Comparison of ENCODE assay signal across 20 cellular contexts in genomic region chr7:80591654-80592053, GRCh38. TPM values are rescaled to one million over a fixed set of nuclear protein-coding genes. Genes with fewer than 3 reads are reported as not detected.
DNase-seq lines count a peak whose midpoint lies in the region; ATAC-seq and TF ChIP-seq lines count a peak whose summit lies in the region.
"Had no signal": no experiment of that assay in that cellular context is flagged by ENCODE, and none has a peak within 500 bp of the region (broad histone marks: within the 10 kb centered on the region; RNA-seq: fewer than 3 reads in every experiment).

No MANE protein-coding gene starts in this region.

- H3K9me3 ChIP-seq in BLaER1 treated with 17β-estradiol and CSF1 and Interleukin-3, amounts not matched to agents 10 nM and 100 nM (replicated peaks in 1 of 11) = no peaks in the 10 kb centered on the region
- H3K9me3 ChIP-seq in OCI-LY3 (ENCODE audit: insufficient read depth, low read length) = no peaks in the 10 kb centered on the region

- no peak overlapping the region for H2AFZ ChIP-seq in OCI-LY3 (ENCODE audit: low read depth, low read length)

- TF ChIP-seq CTCF in OCI-LY3 (IDR thresholded peaks at IDR 0.05; ENCODE audit: low read depth, low read length) = no peak

- no peak overlapping the region for H3K9ac ChIP-seq in BLaER1 treated with 17β-estradiol and CSF1 and Interleukin-3, amounts not matched to agents 10 nM and 100 nM
- H3K9ac ChIP-seq in OCI-LY3 (ENCODE audit: low read length) = no peak overlapping the region

- DNase-seq in activated CD8-positive, alpha-beta memory T cell treated with anti-CD3 and anti-CD28 coated beads, Interleukin-2, amount 50 U/mL, for 48 hours = no peak
- no peak for DNase-seq in substantia nigra (lab: John Stamatoyannopoulos, UW)
- no peak for DNase-seq in activated CD4-positive, alpha-beta T cell treated with anti-CD3 and anti-CD28 coated beads for 36 hours
- DNase-seq in AG20443 (ENCODE audit: low spot score) = no peak
- DNase-seq: COR-L47, H9, NCI-H1048, NCI-H146, NCI-H2081 treated with DMSO at 0.1 percent for 48 hours, NCI-H510A treated with DMSO at 0.1 percent for 48 hours, NCI-H82, OCI-M1, T-helper 2 cell had no signal

- peaks cover 13 to 36% (median 30%) of the 10 kb centered on the region in 10 experiments for H3K4me1 ChIP-seq in BLaER1 treated with 17β-estradiol and CSF1 and Interleukin-3, amounts not matched to agents 10 nM and 100 nM
- H3K4me1 ChIP-seq in OCI-LY3 (ENCODE audit: low read length) = peaks cover 8% of the 10 kb centered on the region

- H4K20me1 ChIP-seq in BLaER1 treated with 17β-estradiol and CSF1 and Interleukin-3, amounts not matched to agents 10 nM and 100 nM = no peaks in the 10 kb centered on the region
- H4K20me1 ChIP-seq in OCI-LY3 (ENCODE audit: insufficient read depth, low read length) = no peaks in the 10 kb centered on the region

- no peaks in the 10 kb centered on the region for H3K79me2 ChIP-seq in OCI-LY3 (ENCODE audit: low read length)

- peak overlapping the region; percentile 16 to 73 (median 49); a peak in 15 of 22 replicates for H3K4me2 ChIP-seq in BLaER1 treated with 17β-estradiol and CSF1 and Interleukin-3, amounts not matched to agents 10 nM and 100 nM
- peak overlapping the region; percentile 45 for H3K4me2 ChIP-seq in OCI-LY3 (ENCODE audit: low read length)

- H3K9me3 Mint-ChIP-seq in activated CD4-positive, alpha-beta T cell treated with anti-CD3 and anti-CD28 coated beads for 36 hours (ENCODE audit: low read depth) = no peaks in the 10 kb centered on the region
- H3K9me3 Mint-ChIP-seq: H9 had no signal

- intact Hi-C loops in activated CD4-positive, alpha-beta T cell treated with anti-CD3 and anti-CD28 coated beads for 36 hours (cut with DNase I, micrococcal nuclease) = no loop called here

- no peak overlapping the region for H3K4me3 Mint-ChIP-seq in activated CD4-positive, alpha-beta T cell treated with anti-CD3 and anti-CD28 coated beads for 36 hours
- H3K4me3 Mint-ChIP-seq: H9 had no signal

- no peaks in the 10 kb centered on the region for H3K4me1 Mint-ChIP-seq in activated CD4-positive, alpha-beta T cell treated with anti-CD3 and anti-CD28 coated beads for 36 hours
- H3K4me1 Mint-ChIP-seq: H9 had no signal

- H3K27me3 Mint-ChIP-seq in activated CD4-positive, alpha-beta T cell treated with anti-CD3 and anti-CD28 coated beads for 36 hours = no peaks in the 10 kb centered on the region

- CTCF ChIA-PET in activated CD4-positive, alpha-beta T cell treated with anti-CD3 and anti-CD28 coated beads for 36 hours (lab: Charles Lee) = no interaction called here

- ATAC-seq in GM18511 (IDR thresholded peaks at IDR 0.05; ENCODE audit: unreplicated experiment) = peak; percentile 54
- peak; percentile 75 for ATAC-seq in HG03432 (IDR thresholded peaks at IDR 0.05; ENCODE audit: unreplicated experiment)
- no peak for ATAC-seq in activated CD4-positive, alpha-beta T cell treated with anti-CD3 and anti-CD28 coated beads for 36 hours

- peak overlapping the region in 4 of 11 experiments; percentile 1 to 41 (median 16); a peak in 5 of 22 replicates for H3K27ac ChIP-seq in BLaER1 treated with 17β-estradiol and CSF1 and Interleukin-3, amounts not matched to agents 10 nM and 100 nM
- H3K27ac ChIP-seq in OCI-LY3 (ENCODE audit: low read length) (no peak overlapping the region), substantia nigra (ENCODE audit: low read depth, low read length, poor library complexity, severe bottlenecking) (no peak overlapping the region)
- H3K27ac ChIP-seq: HL-60, RWPE1 had no signal

- no peaks in the 10 kb centered on the region for H3K27me3 ChIP-seq in BLaER1 treated with 17β-estradiol and CSF1 and Interleukin-3, amounts not matched to agents 10 nM and 100 nM
- H3K27me3 ChIP-seq in OCI-LY3 (ENCODE audit: low read depth, low read length) = no peaks in the 10 kb centered on the region

- no peak overlapping the region for H3K4me3 ChIP-seq in BLaER1 treated with 17β-estradiol and CSF1 and Interleukin-3, amounts not matched to agents 10 nM and 100 nM
- H3K4me3 ChIP-seq in OCI-LY3 (ENCODE audit: low read length) = no peak overlapping the region

- POLR2A ChIA-PET in activated CD4-positive, alpha-beta T cell treated with anti-CD3 and anti-CD28 coated beads for 36 hours (lab: Charles Lee) = no interaction called here

- H3K36me3 Mint-ChIP-seq in activated CD4-positive, alpha-beta T cell treated with anti-CD3 and anti-CD28 coated beads for 36 hours (ENCODE audit: low read depth) = no peaks in the 10 kb centered on the region

- H3K36me3 ChIP-seq in BLaER1 treated with 17β-estradiol and CSF1 and Interleukin-3, amounts not matched to agents 10 nM and 100 nM = no peaks in the 10 kb centered on the region
- no peaks in the 10 kb centered on the region for H3K36me3 ChIP-seq in OCI-LY3 (replicated peaks; ENCODE audit: low read depth, low read length)

- H3K27ac Mint-ChIP-seq in activated CD4-positive, alpha-beta T cell treated with anti-CD3 and anti-CD28 coated beads for 36 hours = no peak overlapping the region
- H3K27ac Mint-ChIP-seq: H9 had no signal

RNA-seq across cellular contexts. Expression of gene CD36, which starts 46.8 kb away (rescaled TPM):
- total RNA-seq in activated CD4-positive, alpha-beta T cell treated with anti-CD3 and anti-CD28 coated beads for 36 hours = not detected
- total RNA-seq: Daoy had no signal
